Comparison of ENCODE assay signal across 2 cellular contexts in the genomic region with DNA sequence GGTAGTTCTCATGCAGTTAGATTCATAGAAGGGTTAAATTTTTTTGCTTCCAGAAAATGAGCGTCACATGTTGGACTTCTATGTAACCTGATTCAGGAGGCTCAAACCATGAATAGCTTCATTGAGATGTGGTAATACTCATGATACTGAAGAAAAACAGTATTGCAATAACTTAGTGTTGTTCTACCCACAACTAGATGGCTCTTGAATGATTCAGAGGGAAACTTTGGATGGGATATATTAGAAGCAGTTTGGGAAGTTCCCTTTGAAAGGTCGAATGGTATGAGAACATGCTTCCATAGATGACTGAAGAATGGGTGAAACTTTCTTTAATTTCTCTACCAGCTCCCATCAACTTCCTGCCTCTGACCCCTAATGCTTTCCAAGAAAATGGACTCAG.
A peak's percentile ranks its signal among the peaks of the same experiment; 100 is the strongest.
TF ChIP-seq lines count a peak whose summit lies in the region.

No MANE protein-coding gene starts in this region.

TF ChIP-seq in SK-N-SH, 30 proteins besides CTCF, POLR2A, EP300 and RAD21 (continued from another document and continues in another):
- TF ChIP-seq MEF2A (IDR thresholded peaks at IDR 0.05; ENCODE audit: borderline replicate concordance, low read depth) (no peak), NRF1 (IDR thresholded peaks at IDR 0.05; ENCODE audit: low read depth, low read length) (no peak), FOSL2 (IDR thresholded peaks at IDR 0.05; ENCODE audit: borderline replicate concordance, low read depth) (peak; percentile 38; the same call in 1 of the 2 replicates), GABPA (IDR thresholded peaks at IDR 0.05; ENCODE audit: low read depth) (no peak), NFIC (IDR thresholded peaks at IDR 0.05; ENCODE audit: borderline replicate concordance) (0 out of 2 replicates have a peak, but pooled peaks have one; percentile 31), TCF12 (IDR thresholded peaks at IDR 0.05) (peak; percentile 72), RFX5 (IDR thresholded peaks at IDR 0.05; ENCODE audit: low read length) (no peak), RXRA (IDR thresholded peaks at IDR 0.05; ENCODE audit: borderline replicate concordance, low read depth) (peak; percentile 46; the same call in 1 of the 2 replicates), TEAD4 (IDR thresholded peaks at IDR 0.05; ENCODE audit: borderline replicate concordance, insufficient read depth) (no peak), TAF1 (IDR thresholded peaks at IDR 0.05; ENCODE audit: borderline replicate concordance, low read depth, low read length) (no peak), CHD2 (IDR thresholded peaks at IDR 0.05; ENCODE audit: low read length, partially characterized antibody) (no peak), ELF1 (IDR thresholded peaks at IDR 0.05) (no peak), SIN3A (IDR thresholded peaks at IDR 0.05; ENCODE audit: borderline replicate concordance, low read depth, low read length) (no peak), FOXJ3 (CRISPR knock-in tag; IDR thresholded peaks at IDR 0.05) (no peak), GATA2 (CRISPR knock-in tag; IDR thresholded peaks at IDR 0.05) (no peak)
- TF ChIP-seq, protein P1, sequence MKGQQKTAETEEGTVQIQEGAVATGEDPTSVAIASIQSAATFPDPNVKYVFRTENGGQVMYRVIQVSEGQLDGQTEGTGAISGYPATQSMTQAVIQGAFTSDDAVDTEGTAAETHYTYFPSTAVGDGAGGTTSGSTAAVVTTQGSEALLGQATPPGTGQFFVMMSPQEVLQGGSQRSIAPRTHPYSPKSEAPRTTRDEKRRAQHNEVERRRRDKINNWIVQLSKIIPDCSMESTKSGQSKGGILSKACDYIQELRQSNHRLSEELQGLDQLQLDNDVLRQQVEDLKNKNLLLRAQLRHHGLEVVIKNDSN (IDR thresholded peaks at IDR 0.05; ENCODE audit: borderline replicate concordance, low read depth), result peak; percentile 37; the same call in 1 of the 2 replicates
- TF ChIP-seq, protein P2, sequence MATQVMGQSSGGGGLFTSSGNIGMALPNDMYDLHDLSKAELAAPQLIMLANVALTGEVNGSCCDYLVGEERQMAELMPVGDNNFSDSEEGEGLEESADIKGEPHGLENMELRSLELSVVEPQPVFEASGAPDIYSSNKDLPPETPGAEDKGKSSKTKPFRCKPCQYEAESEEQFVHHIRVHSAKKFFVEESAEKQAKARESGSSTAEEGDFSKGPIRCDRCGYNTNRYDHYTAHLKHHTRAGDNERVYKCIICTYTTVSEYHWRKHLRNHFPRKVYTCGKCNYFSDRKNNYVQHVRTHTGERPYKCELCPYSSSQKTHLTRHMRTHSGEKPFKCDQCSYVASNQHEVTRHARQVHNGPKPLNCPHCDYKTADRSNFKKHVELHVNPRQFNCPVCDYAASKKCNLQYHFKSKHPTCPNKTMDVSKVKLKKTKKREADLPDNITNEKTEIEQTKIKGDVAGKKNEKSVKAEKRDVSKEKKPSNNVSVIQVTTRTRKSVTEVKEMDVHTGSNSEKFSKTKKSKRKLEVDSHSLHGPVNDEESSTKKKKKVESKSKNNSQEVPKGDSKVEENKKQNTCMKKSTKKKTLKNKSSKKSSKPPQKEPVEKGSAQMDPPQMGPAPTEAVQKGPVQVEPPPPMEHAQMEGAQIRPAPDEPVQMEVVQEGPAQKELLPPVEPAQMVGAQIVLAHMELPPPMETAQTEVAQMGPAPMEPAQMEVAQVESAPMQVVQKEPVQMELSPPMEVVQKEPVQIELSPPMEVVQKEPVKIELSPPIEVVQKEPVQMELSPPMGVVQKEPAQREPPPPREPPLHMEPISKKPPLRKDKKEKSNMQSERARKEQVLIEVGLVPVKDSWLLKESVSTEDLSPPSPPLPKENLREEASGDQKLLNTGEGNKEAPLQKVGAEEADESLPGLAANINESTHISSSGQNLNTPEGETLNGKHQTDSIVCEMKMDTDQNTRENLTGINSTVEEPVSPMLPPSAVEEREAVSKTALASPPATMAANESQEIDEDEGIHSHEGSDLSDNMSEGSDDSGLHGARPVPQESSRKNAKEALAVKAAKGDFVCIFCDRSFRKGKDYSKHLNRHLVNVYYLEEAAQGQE (IDR thresholded peaks at IDR 0.05; ENCODE audit: low read depth, low read length), result no peak
- TF ChIP-seq, protein P3, sequence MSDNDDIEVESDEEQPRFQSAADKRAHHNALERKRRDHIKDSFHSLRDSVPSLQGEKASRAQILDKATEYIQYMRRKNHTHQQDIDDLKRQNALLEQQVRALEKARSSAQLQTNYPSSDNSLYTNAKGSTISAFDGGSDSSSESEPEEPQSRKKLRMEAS (IDR thresholded peaks at IDR 0.05; ENCODE audit: low read depth), result 0 out of 2 replicates have a peak, but pooled peaks have one; percentile 37
- TF ChIP-seq, protein P4, sequence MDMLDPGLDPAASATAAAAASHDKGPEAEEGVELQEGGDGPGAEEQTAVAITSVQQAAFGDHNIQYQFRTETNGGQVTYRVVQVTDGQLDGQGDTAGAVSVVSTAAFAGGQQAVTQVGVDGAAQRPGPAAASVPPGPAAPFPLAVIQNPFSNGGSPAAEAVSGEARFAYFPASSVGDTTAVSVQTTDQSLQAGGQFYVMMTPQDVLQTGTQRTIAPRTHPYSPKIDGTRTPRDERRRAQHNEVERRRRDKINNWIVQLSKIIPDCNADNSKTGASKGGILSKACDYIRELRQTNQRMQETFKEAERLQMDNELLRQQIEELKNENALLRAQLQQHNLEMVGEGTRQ (IDR thresholded peaks at IDR 0.05; ENCODE audit: borderline replicate concordance, low read depth, low read length), result no peak
- TF ChIP-seq, protein P5, sequence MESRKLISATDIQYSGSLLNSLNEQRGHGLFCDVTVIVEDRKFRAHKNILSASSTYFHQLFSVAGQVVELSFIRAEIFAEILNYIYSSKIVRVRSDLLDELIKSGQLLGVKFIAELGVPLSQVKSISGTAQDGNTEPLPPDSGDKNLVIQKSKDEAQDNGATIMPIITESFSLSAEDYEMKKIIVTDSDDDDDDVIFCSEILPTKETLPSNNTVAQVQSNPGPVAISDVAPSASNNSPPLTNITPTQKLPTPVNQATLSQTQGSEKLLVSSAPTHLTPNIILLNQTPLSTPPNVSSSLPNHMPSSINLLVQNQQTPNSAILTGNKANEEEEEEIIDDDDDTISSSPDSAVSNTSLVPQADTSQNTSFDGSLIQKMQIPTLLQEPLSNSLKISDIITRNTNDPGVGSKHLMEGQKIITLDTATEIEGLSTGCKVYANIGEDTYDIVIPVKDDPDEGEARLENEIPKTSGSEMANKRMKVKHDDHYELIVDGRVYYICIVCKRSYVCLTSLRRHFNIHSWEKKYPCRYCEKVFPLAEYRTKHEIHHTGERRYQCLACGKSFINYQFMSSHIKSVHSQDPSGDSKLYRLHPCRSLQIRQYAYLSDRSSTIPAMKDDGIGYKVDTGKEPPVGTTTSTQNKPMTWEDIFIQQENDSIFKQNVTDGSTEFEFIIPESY (IDR thresholded peaks at IDR 0.05; ENCODE audit: borderline replicate concordance, low read depth), result peak; percentile 20; the same call in 1 of the 2 replicates
- TF ChIP-seq, protein P6, sequence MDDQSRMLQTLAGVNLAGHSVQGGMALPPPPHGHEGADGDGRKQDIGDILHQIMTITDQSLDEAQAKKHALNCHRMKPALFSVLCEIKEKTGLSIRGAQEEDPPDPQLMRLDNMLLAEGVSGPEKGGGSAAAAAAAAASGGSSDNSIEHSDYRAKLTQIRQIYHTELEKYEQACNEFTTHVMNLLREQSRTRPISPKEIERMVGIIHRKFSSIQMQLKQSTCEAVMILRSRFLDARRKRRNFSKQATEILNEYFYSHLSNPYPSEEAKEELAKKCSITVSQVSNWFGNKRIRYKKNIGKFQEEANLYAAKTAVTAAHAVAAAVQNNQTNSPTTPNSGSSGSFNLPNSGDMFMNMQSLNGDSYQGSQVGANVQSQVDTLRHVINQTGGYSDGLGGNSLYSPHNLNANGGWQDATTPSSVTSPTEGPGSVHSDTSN (IDR thresholded peaks at IDR 0.05), result peak; percentile 47; the same call in 1 of the 2 replicates

TF ChIP-seq in SK-N-SH treated with all-trans-retinoic acid at 6 μM for 48 hours, 23 proteins besides CTCF, POLR2A, EP300 and RAD21 (continued from another document):
- TF ChIP-seq OSR1 (CRISPR knock-in tag; IDR thresholded peaks at IDR 0.05) (no peak), GLIS3 (CRISPR knock-in tag; IDR thresholded peaks at IDR 0.05) (no peak), BACH2 (CRISPR knock-in tag; IDR thresholded peaks at IDR 0.05; ENCODE audit: borderline replicate concordance) (no peak), SNAI2 (CRISPR knock-in tag; IDR thresholded peaks at IDR 0.05) (no peak), TCF4 (CRISPR knock-in tag; IDR thresholded peaks at IDR 0.05; ENCODE audit: borderline replicate concordance) (no peak), ARNTL (CRISPR knock-in tag; IDR thresholded peaks at IDR 0.05; ENCODE audit: borderline replicate concordance, low read depth) (no peak), ZNF565 (CRISPR knock-in tag; conservative IDR thresholded peaks at IDR 0.05; ENCODE audit: low read depth) (no peak), ESRRG (CRISPR knock-in tag; IDR thresholded peaks at IDR 0.05) (no peak), ZNF8 (CRISPR knock-in tag; IDR thresholded peaks at IDR 0.05) (no peak), PPARA (CRISPR knock-in tag; IDR thresholded peaks at IDR 0.05; ENCODE audit: borderline replicate concordance) (no peak), TOX (CRISPR knock-in tag; IDR thresholded peaks at IDR 0.05; ENCODE audit: borderline replicate concordance) (no peak), ISL1 (CRISPR knock-in tag; IDR thresholded peaks at IDR 0.05) (no peak)
- TF ChIP-seq, protein P7, sequence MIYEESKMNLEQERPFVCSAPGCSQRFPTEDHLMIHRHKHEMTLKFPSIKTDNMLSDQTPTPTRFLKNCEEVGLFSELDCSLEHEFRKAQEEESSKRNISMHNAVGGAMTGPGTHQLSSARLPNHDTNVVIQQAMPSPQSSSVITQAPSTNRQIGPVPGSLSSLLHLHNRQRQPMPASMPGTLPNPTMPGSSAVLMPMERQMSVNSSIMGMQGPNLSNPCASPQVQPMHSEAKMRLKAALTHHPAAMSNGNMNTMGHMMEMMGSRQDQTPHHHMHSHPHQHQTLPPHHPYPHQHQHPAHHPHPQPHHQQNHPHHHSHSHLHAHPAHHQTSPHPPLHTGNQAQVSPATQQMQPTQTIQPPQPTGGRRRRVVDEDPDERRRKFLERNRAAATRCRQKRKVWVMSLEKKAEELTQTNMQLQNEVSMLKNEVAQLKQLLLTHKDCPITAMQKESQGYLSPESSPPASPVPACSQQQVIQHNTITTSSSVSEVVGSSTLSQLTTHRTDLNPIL (CRISPR knock-in tag; IDR thresholded peaks at IDR 0.05; ENCODE audit: low read depth), result no peak
- TF ChIP-seq, protein P8, sequence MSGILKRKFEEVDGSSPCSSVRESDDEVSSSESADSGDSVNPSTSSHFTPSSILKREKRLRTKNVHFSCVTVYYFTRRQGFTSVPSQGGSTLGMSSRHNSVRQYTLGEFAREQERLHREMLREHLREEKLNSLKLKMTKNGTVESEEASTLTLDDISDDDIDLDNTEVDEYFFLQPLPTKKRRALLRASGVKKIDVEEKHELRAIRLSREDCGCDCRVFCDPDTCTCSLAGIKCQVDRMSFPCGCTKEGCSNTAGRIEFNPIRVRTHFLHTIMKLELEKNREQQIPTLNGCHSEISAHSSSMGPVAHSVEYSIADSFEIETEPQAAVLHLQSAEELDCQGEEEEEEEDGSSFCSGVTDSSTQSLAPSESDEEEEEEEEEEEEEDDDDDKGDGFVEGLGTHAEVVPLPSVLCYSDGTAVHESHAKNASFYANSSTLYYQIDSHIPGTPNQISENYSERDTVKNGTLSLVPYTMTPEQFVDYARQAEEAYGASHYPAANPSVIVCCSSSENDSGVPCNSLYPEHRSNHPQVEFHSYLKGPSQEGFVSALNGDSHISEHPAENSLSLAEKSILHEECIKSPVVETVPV (CRISPR knock-in tag; IDR thresholded peaks at IDR 0.05), result no peak
- TF ChIP-seq, protein P9, sequence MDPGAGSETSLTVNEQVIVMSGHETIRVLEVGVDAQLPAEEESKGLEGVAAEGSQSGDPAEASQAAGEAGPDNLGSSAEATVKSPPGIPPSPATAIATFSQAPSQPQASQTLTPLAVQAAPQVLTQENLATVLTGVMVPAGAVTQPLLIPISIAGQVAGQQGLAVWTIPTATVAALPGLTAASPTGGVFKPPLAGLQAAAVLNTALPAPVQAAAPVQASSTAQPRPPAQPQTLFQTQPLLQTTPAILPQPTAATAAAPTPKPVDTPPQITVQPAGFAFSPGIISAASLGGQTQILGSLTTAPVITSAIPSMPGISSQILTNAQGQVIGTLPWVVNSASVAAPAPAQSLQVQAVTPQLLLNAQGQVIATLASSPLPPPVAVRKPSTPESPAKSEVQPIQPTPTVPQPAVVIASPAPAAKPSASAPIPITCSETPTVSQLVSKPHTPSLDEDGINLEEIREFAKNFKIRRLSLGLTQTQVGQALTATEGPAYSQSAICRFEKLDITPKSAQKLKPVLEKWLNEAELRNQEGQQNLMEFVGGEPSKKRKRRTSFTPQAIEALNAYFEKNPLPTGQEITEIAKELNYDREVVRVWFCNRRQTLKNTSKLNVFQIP (CRISPR knock-in tag; IDR thresholded peaks at IDR 0.05; ENCODE audit: borderline replicate concordance, low read depth), result no peak
